Comparison of ENCODE assay signal across 20 cellular contexts in the genomic region with DNA sequence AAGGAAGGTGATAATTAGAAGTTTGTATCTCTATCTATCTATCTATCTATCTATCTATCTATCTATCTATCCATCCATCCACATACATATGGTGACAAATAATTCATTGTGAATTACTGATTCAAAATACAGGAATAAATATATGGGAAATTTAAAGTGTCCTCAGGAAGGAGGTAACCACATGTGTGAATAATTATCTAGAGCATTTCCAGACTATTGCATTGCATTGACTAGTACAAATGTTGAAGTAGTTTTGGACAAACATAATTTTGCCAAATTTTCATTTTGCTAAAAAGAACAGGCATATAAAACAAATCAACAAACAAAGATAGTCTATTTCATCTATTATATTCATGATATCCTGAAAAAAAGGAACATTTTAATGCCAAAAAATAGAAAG.
DNase-seq lines count a peak whose midpoint lies in the region; ATAC-seq and TF ChIP-seq lines count a peak whose summit lies in the region.
"Had no signal": no experiment of that assay in that cellular context is flagged by ENCODE, and none has a peak within 500 bp of the region (broad histone marks: within the 10 kb centered on the region; RNA-seq: fewer than 3 reads in every experiment).

No MANE protein-coding gene starts in this region.

- H3K36me3 ChIP-seq in heart left ventricle (peaks cover 0 to 84% (median 70%) of the 10 kb centered on the region in 9 donors), adipocyte (ENCODE audit: control insufficient read depth, insufficient read depth, low read length, severe bottlenecking) (peaks cover 57% of the 10 kb centered on the region), thyroid gland (peaks cover 9 to 11% of the 10 kb centered on the region in 2 donors)

- intact Hi-C loops in heart left ventricle (cut with DNase I) (loop anchor here in 4 of 10 donors (2.0 to 10.0 kb wide), 4 partner anchors 191 to 261 kb away; a partner anchor contains a TSS), Right ventricle myocardium inferior (cut with DNase I) (loop anchor here (2.0 to 5.0 kb wide), 4 partner anchors 193 to 373 kb away; a partner anchor contains a TSS), thyroid gland (cut with DNase I) (loop anchor here (5.0 to 10.0 kb wide), 2 partner anchors 193 to 261 kb away; a partner anchor contains a TSS)
- intact Hi-C loops in activated naive CD4-positive, alpha-beta T cell treated with anti-CD3 and anti-CD28 coated beads for 36 hours (cut with micrococcal nuclease), result no loop called here

- TF ChIP-seq POLR2A in heart left ventricle (IDR thresholded peaks at IDR 0.05) (no peak), thyroid gland (IDR thresholded peaks at IDR 0.05) (no peak)

- ATAC-seq in heart left ventricle (no peak), Right ventricle myocardium inferior (no peak), naive B cell (ENCODE audit: low read depth in 2 of 2) (no peak), HG03025 (IDR thresholded peaks at IDR 0.05; ENCODE audit: low FRiP score, unreplicated experiment) (no peak)
- ATAC-seq: foreskin keratinocyte; naive thymus-derived CD8-positive, alpha-beta T cell had no signal

- no peaks in the 10 kb centered on the region for H3K9me3 Mint-ChIP-seq in naive B cell
- no peaks in the 10 kb centered on the region for H3K9me3 Mint-ChIP-seq in activated naive CD4-positive, alpha-beta T cell treated with anti-CD3 and anti-CD28 coated beads for 36 hours
- H3K9me3 Mint-ChIP-seq: naive thymus-derived CD8-positive, alpha-beta T cell had no signal

- H3K27me3 ChIP-seq in heart left ventricle, result no peaks in the 10 kb centered on the region
- no peaks in the 10 kb centered on the region for H3K27me3 ChIP-seq in adipocyte (replicated peaks; ENCODE audit: control insufficient read depth, insufficient read depth, low read length)
- no peaks in the 10 kb centered on the region for H3K27me3 ChIP-seq in thyroid gland
- H3K27me3 ChIP-seq: foreskin keratinocyte, spleen had no signal

- DNase-seq in heart left ventricle (no peak), Right ventricle myocardium inferior (ENCODE audit: missing footprints) (no peak), adipocyte (ENCODE audit: low read depth) (peak; percentile 63), naive B cell (no peak), thyroid gland (no peak), occipital lobe (lab: John Stamatoyannopoulos, UW) (no peak)
- no peak for DNase-seq in activated naive CD4-positive, alpha-beta T cell treated with anti-CD3 and anti-CD28 coated beads for 36 hours
- DNase-seq: 8988T; activated CD4-positive, alpha-beta T cell treated with anti-CD3 and anti-CD28 coated beads for 4 hours; activated T-cell treated with anti-CD3 and anti-CD28 coated beads, Interleukin-2, amount 50 U/mL, for 1 hour; effector CD4-positive, alpha-beta T cell; foreskin keratinocyte; naive thymus-derived CD8-positive, alpha-beta T cell; NCI-H146; SK-N-SH; spleen; stimulated activated CD4-positive, alpha-beta T cell treated with anti-CD3 and anti-CD28 coated beads, Interleukin-2, amount 100 ng/mL, for 48 hours; T-helper 2 cell had no signal

- H3K4me3 ChIP-seq in heart left ventricle (no peak overlapping the region), adipocyte (ENCODE audit: low read length) (no peak overlapping the region), thyroid gland (replicated peaks in 1 of 3) (no peak overlapping the region)
- H3K4me3 ChIP-seq: spleen had no signal

- no peak overlapping the region for H3K9ac ChIP-seq in adipocyte (ENCODE audit: low read length)
- H3K9ac ChIP-seq: SK-N-SH had no signal

- peak overlapping the region in 5 of 6 donors; percentile 1 to 59 (median 40) for H3K27ac Mint-ChIP-seq in naive B cell
- H3K27ac Mint-ChIP-seq in activated naive CD4-positive, alpha-beta T cell treated with anti-CD3 and anti-CD28 coated beads for 36 hours, result no peak overlapping the region

- H3K4me1 ChIP-seq in heart left ventricle (peaks cover 0 to 38% (median 21%) of the 10 kb centered on the region in 12 donors), adipocyte (ENCODE audit: control insufficient read depth, insufficient read depth, low read length) (peaks cover 16% of the 10 kb centered on the region), thyroid gland (peaks cover 30 to 40% of the 10 kb centered on the region in 2 donors)
- H3K4me1 ChIP-seq: foreskin keratinocyte had no signal

- H3K27ac ChIP-seq in heart left ventricle (peak overlapping the region in 9 of 12 donors; percentile 16 to 55 (median 28)), thyroid gland (peak overlapping the region; percentile 27 to 54 (median 50))
- H3K27ac ChIP-seq: foreskin keratinocyte, RWPE1, spleen had no signal

- peaks cover 14 to 27% of the 10 kb centered on the region in 2 donors for H3K36me3 Mint-ChIP-seq in naive B cell
- peaks cover 10% of the 10 kb centered on the region for H3K36me3 Mint-ChIP-seq in activated naive CD4-positive, alpha-beta T cell treated with anti-CD3 and anti-CD28 coated beads for 36 hours (ENCODE audit: low read depth)

- no peaks in the 10 kb centered on the region for H3K27me3 Mint-ChIP-seq in naive B cell
- no peaks in the 10 kb centered on the region for H3K27me3 Mint-ChIP-seq in activated naive CD4-positive, alpha-beta T cell treated with anti-CD3 and anti-CD28 coated beads for 36 hours (ENCODE audit: low read depth)
- H3K27me3 Mint-ChIP-seq: naive thymus-derived CD8-positive, alpha-beta T cell had no signal

- TF ChIP-seq CTCF in heart left ventricle (IDR thresholded peaks at IDR 0.05) (no peak), thyroid gland (IDR thresholded peaks at IDR 0.05) (no peak)

- H3K9me3 ChIP-seq in heart left ventricle (no peaks in the 10 kb centered on the region), adipocyte (ENCODE audit: control insufficient read depth, low read length) (no peaks in the 10 kb centered on the region), thyroid gland (no peaks in the 10 kb centered on the region)
- H3K9me3 ChIP-seq: SK-N-SH, spleen had no signal

- no peak overlapping the region for H3K4me3 Mint-ChIP-seq in naive B cell
- H3K4me3 Mint-ChIP-seq in activated naive CD4-positive, alpha-beta T cell treated with anti-CD3 and anti-CD28 coated beads for 36 hours, result no peak overlapping the region
- H3K4me3 Mint-ChIP-seq: naive thymus-derived CD8-positive, alpha-beta T cell had no signal

- CTCF ChIA-PET in activated naive CD4-positive, alpha-beta T cell treated with anti-CD3 and anti-CD28 coated beads for 36 hours (lab: Charles Lee), result interaction anchor here (0.7 to 1.0 kb wide), 2 partner anchors 253 to 255 kb away, joined by 3 to 4 read pairs; no protein-coding TSS in a partner anchor

- H3K4me1 Mint-ChIP-seq in naive B cell, result peaks cover 7 to 12% (median 11%) of the 10 kb centered on the region in 3 donors
- H3K4me1 Mint-ChIP-seq in activated naive CD4-positive, alpha-beta T cell treated with anti-CD3 and anti-CD28 coated beads for 36 hours (ENCODE audit: low read depth), result peaks cover 3% of the 10 kb centered on the region
- H3K4me1 Mint-ChIP-seq: naive thymus-derived CD8-positive, alpha-beta T cell had no signal
